ENCODE assay signal across 8 cellular contexts in the genomic region with DNA sequence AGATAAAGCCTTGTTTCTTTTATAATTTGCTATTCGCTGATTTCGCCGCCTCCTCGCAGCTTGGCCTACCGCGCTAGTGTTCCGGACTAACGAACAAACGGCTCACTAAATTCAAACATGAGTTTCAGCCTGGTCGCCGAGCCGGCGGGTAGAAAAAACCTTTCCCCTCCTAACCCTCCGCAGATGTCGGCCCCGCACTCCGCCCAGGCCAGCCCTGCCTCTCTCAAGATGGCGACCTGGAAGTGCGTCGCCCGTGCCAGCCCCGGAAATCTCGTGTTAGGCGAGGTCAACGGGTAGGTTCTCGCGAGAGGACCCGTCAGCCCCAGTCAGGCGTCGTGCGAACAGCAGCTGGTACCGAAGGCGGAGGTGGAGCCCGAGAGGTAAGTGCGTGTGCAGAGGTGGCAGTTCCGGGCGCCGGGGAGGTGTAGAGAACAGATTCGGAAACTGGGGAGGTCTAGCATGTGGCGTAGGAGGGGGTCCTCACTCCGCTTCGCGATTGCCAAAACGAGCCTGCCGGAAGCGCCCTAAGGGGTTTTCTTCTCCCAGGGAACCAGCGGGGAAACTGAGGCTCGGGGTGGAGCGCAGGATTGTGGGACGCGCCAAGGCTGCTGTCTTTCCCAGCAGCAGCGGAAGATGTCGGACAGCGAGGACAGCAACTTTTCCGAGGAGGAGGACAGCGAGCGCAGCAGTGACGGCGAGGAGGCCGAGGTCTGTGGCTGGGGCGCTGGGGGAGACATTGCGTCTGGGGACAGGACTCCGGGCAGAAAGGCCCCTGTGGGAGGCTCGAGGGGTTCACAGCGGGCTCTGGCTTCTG. TPM values are rescaled to one million over a fixed set of nuclear protein-coding genes. Genes with fewer than 3 reads are reported as not detected.
A peak's percentile ranks its signal among the peaks of the same experiment; 100 is the strongest.
DNase-seq lines count a peak whose midpoint lies in the region; ATAC-seq and TF ChIP-seq lines count a peak whose summit lies in the region.

A gene (plus strand): TSS at position 325 of the 814 bp plus-strand sequence. CDS start 309 bp downstream, at position 634.

- ATAC-seq in HG03432 (IDR thresholded peaks at IDR 0.05; ENCODE audit: unreplicated experiment), result peak; percentile 83

- H3K4me3 ChIP-seq in AG10803 (ENCODE audit: low read length), result peak within 1 kb of the TSS; percentile 100
- peak within 1 kb of the TSS; percentile 99 for H3K4me3 ChIP-seq in kidney epithelial cell (ENCODE audit: low read depth, low read length)

- peak; percentile 92 for TF ChIP-seq POLR2A in GM19099 (IDR thresholded peaks at IDR 0.05; ENCODE audit: extremely low read depth, insufficient read length, low read depth)

- peak; percentile 97 for DNase-seq in AG10803 (ENCODE audit: low read depth)
- DNase-seq in NCI-H510A (lab: John Stamatoyannopoulos, UW), result peak; percentile 96
- DNase-seq in activated CD4-positive, alpha-beta T cell treated with anti-CD3 and anti-CD28 coated beads for 1 hour, result peak; percentile 96
- DNase-seq in cerebellum (ENCODE audit: low spot score), result peak; percentile 98
- DNase-seq in kidney epithelial cell (ENCODE audit: low read depth), result peak; percentile 91
- peak; percentile 97 to 98 for DNase-seq in stimulated activated CD4-positive, alpha-beta T cell treated with anti-CD3 and anti-CD28 coated beads, Interleukin-15, amount 100 ng/mL, for 48 hours (ENCODE audit: low read depth in 2 of 2)

- TF ChIP-seq CTCF in AG10803 (conservative IDR thresholded peaks at IDR 0.05; ENCODE audit: low read length), result no peak
- no peak for TF ChIP-seq CTCF in kidney epithelial cell (IDR thresholded peaks at IDR 0.05; ENCODE audit: insufficient read depth, low read length, poor library complexity, severe bottlenecking)

- H3K27me3 ChIP-seq in kidney epithelial cell (ENCODE audit: control insufficient read depth, insufficient read depth, low read length), result no peaks in the 10 kb centered on the region

- H3K36me3 ChIP-seq in kidney epithelial cell (ENCODE audit: control insufficient read depth, insufficient read depth, low read length), result no peaks in the 10 kb centered on the region

RNA-seq across cellular contexts. Expression of the gene that starts here (rescaled TPM):
- total RNA-seq in cerebellum (39.6 TPM), kidney epithelial cell (106 and 121 TPM in 2 replicates)

Comparison
In these comparisons a context has a peak if more than half of its experiments do, and no peak if none do; other contexts are left out.
1. Peak in every context shown above with its lines: DNase-seq, ATAC-seq and H3K4me3 ChIP-seq.